Comparison of ENCODE assay signal across 8 cellular contexts in genomic region chr19:4524808-4525562, GRCh38. TPM values are rescaled to one million over a fixed set of nuclear protein-coding genes. Genes with fewer than 3 reads are reported as not detected.
A peak's percentile ranks its signal among the peaks of the same experiment; 100 is the strongest.
DNase-seq lines count a peak whose midpoint lies in the region; ATAC-seq lines count a peak whose summit lies in the region.

No MANE protein-coding gene starts in this region.

- no peak overlapping the region for H3K4ac ChIP-seq in mesenchymal stem cell (ENCODE audit: low read depth in 1 of 2, low read length in 2 of 2)

- no peak overlapping the region for H2BK15ac ChIP-seq in mesenchymal stem cell (ENCODE audit: low read depth, poor library complexity, severe bottlenecking)

- H2BK120ac ChIP-seq in mesenchymal stem cell (ENCODE audit: low read depth, low read length), result no peak overlapping the region

- H2BK12ac ChIP-seq in mesenchymal stem cell (ENCODE audit: low read length in 2 of 2), result no peak overlapping the region

- H3K18ac ChIP-seq in mesenchymal stem cell (ENCODE audit: low read depth in 1 of 2, low read length in 2 of 2), result no peak overlapping the region

- no peaks in the 10 kb centered on the region for H3K36me3 ChIP-seq in mesenchymal stem cell (ENCODE audit: control insufficient read depth in 1 of 2, insufficient read depth in 2 of 2, low read depth in 1 of 2, low read length in 2 of 2)

- no peak overlapping the region for H3K4me2 ChIP-seq in mesenchymal stem cell (ENCODE audit: low read length, poor library complexity, severe bottlenecking)

- H3K4me3 ChIP-seq in mesenchymal stem cell (ENCODE audit: insufficient read depth in 1 of 2, low read depth in 1 of 2, low read length in 2 of 2), result no peak overlapping the region

- H3K4me1 ChIP-seq in mesenchymal stem cell (ENCODE audit: control insufficient read depth, insufficient read depth, low read depth, low read length), result peaks cover 10% of the 10 kb centered on the region

- H4K8ac ChIP-seq in mesenchymal stem cell (ENCODE audit: low read length), result no peak overlapping the region

- H2AK5ac ChIP-seq in mesenchymal stem cell (ENCODE audit: low read length, severe bottlenecking), result no peak overlapping the region

- WGBS in mesenchymal stem cell, result 78% methylated on average over 22 of the region's 23 CpGs

- no peak overlapping the region for H4K91ac ChIP-seq in mesenchymal stem cell (ENCODE audit: low read length)

- no peaks in the 10 kb centered on the region for H3K9me3 ChIP-seq in mesenchymal stem cell (ENCODE audit: control insufficient read depth, low read length)

- peak; percentile 62 for DNase-seq in ELF-1 (ENCODE audit: low read depth, low spot score)
- peak; percentile 36 to 52 for DNase-seq in Kasumi-1 (lab: John Stamatoyannopoulos, UW)
- peak; percentile 78 for DNase-seq in activated CD4-positive, CD25-positive, alpha-beta regulatory T cell treated with anti-CD3 and anti-CD28 coated beads, Interleukin-2, amount 50 U/mL, for 72 hours
- peak; percentile 40 for DNase-seq in cerebellar cortex (ENCODE audit: low spot score)
- peak; percentile 45 for DNase-seq in mesenchymal stem cell
- DNase-seq in stimulated activated CD8-positive, alpha-beta memory T cell treated with anti-CD3 and anti-CD28 coated beads, Interleukin-7, amount 100 ng/mL, for 4 hours (ENCODE audit: low read depth in 2 of 2), result peak; percentile 31 to 39
- DNase-seq in GF-D8 (lab: John Stamatoyannopoulos, UW), result no peak

- no peak for ATAC-seq in GM21423 (IDR thresholded peaks at IDR 0.05; ENCODE audit: unreplicated experiment)

- H3K14ac ChIP-seq in mesenchymal stem cell (ENCODE audit: low read length in 2 of 2), result no peak overlapping the region

- peaks cover 11 to 12% of the 10 kb centered on the region in 2 experiments for H3K27me3 ChIP-seq in mesenchymal stem cell (ENCODE audit: control insufficient read depth in 1 of 2, insufficient read depth in 1 of 2, low read length in 2 of 2)

- no peak overlapping the region for H2BK5ac ChIP-seq in mesenchymal stem cell (ENCODE audit: low read depth, low read length, poor library complexity, severe bottlenecking)

- H2AFZ ChIP-seq in mesenchymal stem cell (ENCODE audit: low read depth, low read length), result no peak overlapping the region

- no peaks in the 10 kb centered on the region for H3K79me1 ChIP-seq in mesenchymal stem cell (replicated peaks; ENCODE audit: low read length, poor library complexity, severe bottlenecking)

- no peak overlapping the region for H3K9ac ChIP-seq in mesenchymal stem cell (ENCODE audit: low read length)

- H3K23ac ChIP-seq in mesenchymal stem cell (ENCODE audit: low read length in 2 of 2), result no peak overlapping the region

- no peak overlapping the region for H3K27ac ChIP-seq in mesenchymal stem cell (ENCODE audit: low read length, poor library complexity, severe bottlenecking)

RNA-seq across cellular contexts. Expression of gene PLIN4, which starts 6.7 kb away (rescaled TPM):
- 0.01 TPM for polyA plus RNA-seq in mesenchymal stem cell (2013, experiment 1 of 2)
- polyA plus RNA-seq in mesenchymal stem cell (2013, experiment 2 of 2), result 0.01 TPM

RNA-seq across cellular contexts. Expression of gene PLIN5, which starts 10.0 kb away (rescaled TPM):
- polyA plus RNA-seq in mesenchymal stem cell (2013, experiment 1 of 2), result not detected
- not detected for polyA plus RNA-seq in mesenchymal stem cell (2013, experiment 2 of 2)

RNA-seq across cellular contexts. Expression of gene LRG1, which starts 14.9 kb away (rescaled TPM):
- polyA plus RNA-seq in mesenchymal stem cell (2013, experiment 1 of 2), result 0.01 TPM
- not detected for polyA plus RNA-seq in mesenchymal stem cell (2013, experiment 2 of 2)

RNA-seq across cellular contexts. Expression of gene SEMA6B, which starts 34.5 kb away (rescaled TPM):
- polyA plus RNA-seq in mesenchymal stem cell (2013, experiment 1 of 2), result 2.7 TPM
- 2.6 TPM for polyA plus RNA-seq in mesenchymal stem cell (2013, experiment 2 of 2)

RNA-seq across cellular contexts. Expression of gene HDGFL2, which starts 52.9 kb away (rescaled TPM):
- 45.0 TPM for polyA plus RNA-seq in mesenchymal stem cell (2013, experiment 1 of 2)
- polyA plus RNA-seq in mesenchymal stem cell (2013, experiment 2 of 2), result 43.4 TPM
